8 cellular contexts compared by ENCODE assay signal in the genomic region with DNA sequence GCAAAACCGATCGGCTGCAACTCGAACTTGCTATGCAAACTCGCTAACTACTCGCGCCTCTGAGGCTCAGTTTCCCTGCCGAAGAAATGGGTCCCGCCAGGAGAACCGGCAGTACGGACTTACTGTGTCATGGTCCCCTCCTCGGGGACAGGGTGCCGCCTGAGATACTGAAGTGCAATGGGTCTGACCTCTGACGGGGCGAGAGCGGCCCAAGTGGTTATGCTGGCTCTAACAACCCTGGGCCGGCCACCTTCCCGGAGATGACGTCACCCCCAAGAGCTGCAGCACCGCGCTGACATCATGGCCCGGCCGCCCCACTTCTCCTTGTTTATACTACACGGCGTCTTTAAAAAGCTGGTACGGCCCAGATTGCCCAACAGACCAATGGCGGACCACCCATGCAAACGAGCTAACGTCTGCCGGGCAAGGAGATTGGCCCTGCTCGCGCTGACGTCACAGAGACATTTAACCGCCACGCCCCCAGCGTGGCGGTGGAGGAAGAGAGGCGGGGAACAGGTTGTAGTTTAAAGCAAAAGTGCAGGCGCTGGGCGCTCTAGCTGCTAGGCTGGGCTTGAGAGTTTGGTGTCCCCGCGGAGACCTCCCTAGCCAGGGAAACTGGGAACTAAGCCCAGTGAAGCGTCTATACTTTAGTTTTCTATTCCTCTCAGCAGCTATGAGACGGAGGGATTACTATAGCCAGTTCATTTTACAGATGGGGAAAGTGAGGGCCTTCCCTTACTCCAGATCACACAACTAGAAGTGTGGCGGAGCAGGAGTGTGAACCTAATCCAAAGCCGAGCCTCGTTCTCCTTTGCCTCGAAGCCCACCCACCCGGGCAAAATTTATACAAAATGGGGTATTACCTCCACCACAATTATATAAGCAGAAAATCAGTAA. TPM values are rescaled to one million over a fixed set of nuclear protein-coding genes. Genes with fewer than 3 reads are reported as not detected.
DNase-seq lines count a peak whose midpoint lies in the region; ATAC-seq and TF ChIP-seq lines count a peak whose summit lies in the region.

No MANE protein-coding gene starts in this region.

- H3K9me3 ChIP-seq in Panc1 (ENCODE audit: control insufficient read depth, insufficient read depth, low read depth, low read length) (no peaks in the 10 kb centered on the region), mucosa of stomach (ENCODE audit: control insufficient read depth, low read length) (no peaks in the 10 kb centered on the region)

- peaks cover 5 to 6% of the 10 kb centered on the region in 2 donors for H3K36me3 Mint-ChIP-seq in activated T-cell treated with anti-CD3 and anti-CD28 coated beads, Interleukin-2, amount 50 U/mL, for 72 hours (ENCODE audit: insufficient read depth in 2 of 2)

- peak overlapping the region; percentile 81 to 99 for H3K4me3 Mint-ChIP-seq in activated T-cell treated with anti-CD3 and anti-CD28 coated beads, Interleukin-2, amount 50 U/mL, for 72 hours

- H3K27ac ChIP-seq in KMS-11 = peak overlapping the region; percentile 84
- H3K27ac ChIP-seq in Panc1 (ENCODE audit: low read length) = peak overlapping the region; percentile 89

- peaks cover 36% of the 10 kb centered on the region for H3K79me2 ChIP-seq in KMS-11 (ENCODE audit: insufficient read depth, low read depth)

- BruUV-seq in Panc1 (replicated peaks; lab: Mats Ljungman, UMichigan) = no TSS peak

- no peaks in the 10 kb centered on the region for H3K9me3 Mint-ChIP-seq in activated T-cell treated with anti-CD3 and anti-CD28 coated beads, Interleukin-2, amount 50 U/mL, for 72 hours

- intact Hi-C loops in Panc1 (cut with micrococcal nuclease; ENCODE audit: unreplicated experiment) = no loop called here

- H3K27me3 ChIP-seq in KMS-11 (ENCODE audit: insufficient read depth, low read depth) = no peaks in the 10 kb centered on the region
- H3K27me3 ChIP-seq in Panc1 (ENCODE audit: control insufficient read depth, insufficient read depth, low read length) = no peaks in the 10 kb centered on the region
- H3K27me3 ChIP-seq in mucosa of stomach (ENCODE audit: control insufficient read depth, insufficient read depth, low read length) = no peaks in the 10 kb centered on the region

- no peaks in the 10 kb centered on the region for H3K27me3 Mint-ChIP-seq in activated T-cell treated with anti-CD3 and anti-CD28 coated beads, Interleukin-2, amount 50 U/mL, for 72 hours (ENCODE audit: low read depth)

- H3K36me3 ChIP-seq in KMS-11 (ENCODE audit: insufficient read depth) = no peaks in the 10 kb centered on the region
- peaks cover 6% of the 10 kb centered on the region for H3K36me3 ChIP-seq in Panc1 (ENCODE audit: control insufficient read depth, insufficient read depth, low read length)
- no peaks in the 10 kb centered on the region for H3K36me3 ChIP-seq in mucosa of stomach (ENCODE audit: control insufficient read depth, insufficient read depth, low read length)

- H4K20me1 ChIP-seq in KMS-11 (ENCODE audit: insufficient read depth) = no peaks in the 10 kb centered on the region

- in situ Hi-C loops in Panc1 (cut with HindIII; ENCODE audit: low pct_unique_long_range_greater_than_20kb, low sequenced_read_pairs) = no loop called here

- H3K4me1 ChIP-seq in KMS-11 (ENCODE audit: low read depth, poor library complexity, severe bottlenecking) = peaks cover 31% of the 10 kb centered on the region
- peaks cover 62% of the 10 kb centered on the region for H3K4me1 ChIP-seq in Panc1 (ENCODE audit: control insufficient read depth, insufficient read depth, low read length)
- H3K4me1 ChIP-seq in mucosa of stomach (ENCODE audit: control insufficient read depth, insufficient read depth, low read length) = peaks cover 50% of the 10 kb centered on the region

- H2AFZ ChIP-seq in KMS-11 (ENCODE audit: low read depth) = peak overlapping the region; percentile 58; the same call in 1 of the 2 replicates

- ATAC-seq in GM21786 (IDR thresholded peaks at IDR 0.05; ENCODE audit: unreplicated experiment) (peak; percentile 64), Panc1 (peak; percentile 83), esophagus mucosa (peak; percentile 86)
- ATAC-seq in activated T-cell treated with anti-CD3 and anti-CD28 coated beads, Interleukin-2, amount 50 U/mL, for 72 hours (replicated peaks in 1 of 2) = peak; percentile 77 to 78

- peak overlapping the region; percentile 76 for H3K4me2 ChIP-seq in KMS-11

- no peak for TF ChIP-seq CTCF in KMS-11 (conservative IDR thresholded peaks at IDR 0.05; ENCODE audit: low read depth, low read length)
- TF ChIP-seq CTCF in Panc1 (IDR thresholded peaks at IDR 0.05) = no peak

- H3K9ac ChIP-seq in KMS-11 = peak overlapping the region; percentile 97
- H3K9ac ChIP-seq in mucosa of stomach (ENCODE audit: low read length) = peak overlapping the region; percentile 93

- H3K4me3 ChIP-seq in KMS-11 (IDR thresholded peaks at IDR 0.05; ENCODE audit: insufficient read depth, low read depth, low read length) (no peak overlapping the region), Panc1 (ENCODE audit: low read depth in 2 of 2, low read length in 2 of 2) (peak overlapping the region; percentile 97 to 98), mucosa of stomach (ENCODE audit: low read length) (peak overlapping the region; percentile 92)

- CTCF ChIA-PET in Panc1 (lab: Charles Lee) = interaction anchor here (0.6 to 1.6 kb wide), 4 partner anchors 35 to 132 kb away, joined by 3 to 9 read pairs (median 6); no protein-coding TSS in a partner anchor

- peak overlapping the region; percentile 94 for H3K27ac Mint-ChIP-seq in activated T-cell treated with anti-CD3 and anti-CD28 coated beads, Interleukin-2, amount 50 U/mL, for 72 hours

- POLR2A ChIA-PET in Panc1 (lab: Charles Lee) = interaction anchor here (0.6 to 0.7 kb wide), 2 partner anchors 143 to 571 kb away, joined by 5 read pairs; no protein-coding TSS in a partner anchor

- H3K4me1 Mint-ChIP-seq in activated T-cell treated with anti-CD3 and anti-CD28 coated beads, Interleukin-2, amount 50 U/mL, for 72 hours (ENCODE audit: low read depth) = peaks cover 78% of the 10 kb centered on the region

- peak; percentile 100 for DNase-seq in DMS53 (lab: John Stamatoyannopoulos, UW)
- DNase-seq in Panc1 (ENCODE audit: low read depth, low spot score) = peak; percentile 96
- DNase-seq in activated T-cell treated with anti-CD3 and anti-CD28 coated beads, Interleukin-2, amount 50 U/mL, for 72 hours = peak; percentile 95 to 98
- DNase-seq in stimulated activated CD8-positive, alpha-beta memory T cell treated with anti-CD3 and anti-CD28 coated beads, Interleukin-7, amount 100 ng/mL, for 1 hour (ENCODE audit: low read depth in 2 of 2) = peak; percentile 90 to 92

RNA-seq across cellular contexts. Expression of a gene that starts 0.7 kb away (rescaled TPM):
- total RNA-seq in Panc1 (2021; ENCODE audit: unreplicated experiment) (113 TPM), esophagus mucosa (22.0 TPM)
- polyA plus RNA-seq in Panc1 (2012; ENCODE audit: insufficient read length) = 100 TPM
- total RNA-seq in activated T-cell treated with anti-CD3 and anti-CD28 coated beads, Interleukin-2, amount 50 U/mL, for 72 hours = 10 to 100 TPM; 93.0 to 93.6 TPM

RNA-seq across cellular contexts. Expression of a gene that starts 11.3 kb away (rescaled TPM):
- total RNA-seq in Panc1 (2021; ENCODE audit: unreplicated experiment) = 0.72 TPM
- polyA plus RNA-seq in Panc1 (2012; ENCODE audit: insufficient read length) = 1.8 TPM
- under 1 TPM; 0.67 to 0.81 TPM for total RNA-seq in activated T-cell treated with anti-CD3 and anti-CD28 coated beads, Interleukin-2, amount 50 U/mL, for 72 hours
- not detected for total RNA-seq in esophagus mucosa
